16 cellular contexts compared by ENCODE assay signal in the genomic region with DNA sequence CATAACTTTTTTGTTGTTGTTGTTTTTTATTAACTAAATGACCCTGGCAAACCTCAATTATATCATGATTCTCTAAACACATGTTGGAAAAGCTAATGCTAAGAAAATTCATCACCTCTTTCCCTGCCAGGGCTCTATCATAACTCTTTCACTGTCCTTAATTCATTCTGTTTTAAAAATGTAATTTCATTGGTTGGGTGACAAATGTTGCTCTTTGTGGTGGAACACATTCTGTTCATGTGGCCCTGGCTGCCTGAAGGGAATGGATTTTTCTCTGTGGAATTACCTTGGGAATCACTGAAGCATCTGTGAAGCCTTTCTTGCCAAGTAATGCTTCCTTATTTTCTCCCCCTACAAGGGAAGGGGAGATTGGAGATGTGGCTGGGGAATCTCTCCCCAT.
DNase-seq lines count a peak whose midpoint lies in the region; ATAC-seq and TF ChIP-seq lines count a peak whose summit lies in the region.
"Had no signal": no experiment of that assay in that cellular context is flagged by ENCODE, and none has a peak within 500 bp of the region (broad histone marks: within the 10 kb centered on the region; RNA-seq: fewer than 3 reads in every experiment).

No MANE protein-coding gene starts in this region.

- TF ChIP-seq EP300 in neural cell (conservative IDR thresholded peaks at IDR 0.05; ENCODE audit: poor library complexity, severe bottlenecking): no peak

- H3K4me1 Mint-ChIP-seq in activated CD4-positive, alpha-beta T cell treated with anti-CD3 and anti-CD28 coated beads, Interleukin-2, amount 10 ng/mL, durations not matched to agents 24 days and 14 days: no peaks in the 10 kb centered on the region
- H3K4me1 Mint-ChIP-seq in H9: peaks cover 7 to 13% of the 10 kb centered on the region in 2 experiments
- peaks cover 26% of the 10 kb centered on the region for H3K4me1 Mint-ChIP-seq in brain

- H3K4me2 ChIP-seq in H9 (ENCODE audit: insufficient read depth, insufficient read length, low read length) (no peak overlapping the region), neural cell (ENCODE audit: low read length) (no peak overlapping the region)
- H3K4me2 ChIP-seq: BLaER1 treated with 17β-estradiol and CSF1 and Interleukin-3, amounts not matched to agents 10 nM and 100 nM had no signal

- H3K27ac ChIP-seq in H9 (ENCODE audit: insufficient read length, low read depth, low read length): no peak overlapping the region
- peak overlapping the region; percentile 75 for H3K27ac ChIP-seq in neural cell (ENCODE audit: low read length)
- H3K27ac ChIP-seq in testis: no peak overlapping the region
- H3K27ac ChIP-seq: BLaER1 treated with 17β-estradiol and CSF1 and Interleukin-3, amounts not matched to agents 10 nM and 100 nM; GM23248 had no signal

- TF ChIP-seq POLR2A in testis (IDR thresholded peaks at IDR 0.05): no peak

- H3K27ac Mint-ChIP-seq in activated CD4-positive, alpha-beta T cell treated with anti-CD3 and anti-CD28 coated beads, Interleukin-2, amount 10 ng/mL, durations not matched to agents 24 days and 14 days: no peak overlapping the region
- H3K27ac Mint-ChIP-seq in H9: peak overlapping the region in 2 of 3 experiments; percentile 15 to 22; a peak in 1 of 7 replicates
- H3K27ac Mint-ChIP-seq in brain: peak overlapping the region; percentile 57 to 91 (median 80)
- H3K27ac Mint-ChIP-seq: CD8-positive, alpha-beta T cell had no signal

- H3K14ac ChIP-seq in H9 (ENCODE audit: insufficient read depth, low read length): no peak overlapping the region

- no peaks in the 10 kb centered on the region for H3K9me2 ChIP-seq in neural cell (ENCODE audit: insufficient read depth, low read length)

- H4K20me1 ChIP-seq in H9 (ENCODE audit: control insufficient read depth, insufficient read depth, insufficient read length) (no peaks in the 10 kb centered on the region), neural cell (ENCODE audit: insufficient read depth) (no peaks in the 10 kb centered on the region)
- H4K20me1 ChIP-seq: BLaER1 treated with 17β-estradiol and CSF1 and Interleukin-3, amounts not matched to agents 10 nM and 100 nM had no signal

- H3K56ac ChIP-seq in H9 (ENCODE audit: insufficient read length, low read depth, low read length): no peak overlapping the region

- no peak overlapping the region for H2BK20ac ChIP-seq in H9 (ENCODE audit: low read depth, low read length, poor library complexity, severe bottlenecking)

- H3K23me2 ChIP-seq in H9 (ENCODE audit: insufficient read length, low read depth, low read length, poor library complexity, severe bottlenecking): no peaks in the 10 kb centered on the region

- no peak overlapping the region for H4K5ac ChIP-seq in H9 (ENCODE audit: insufficient read length, low read depth, low read length)

- no peak overlapping the region for H3K4ac ChIP-seq in H9 (ENCODE audit: low read depth, low read length)

- TF ChIP-seq CTCF in H9 (conservative IDR thresholded peaks at IDR 0.05) (no peak), brain (conservative IDR thresholded peaks at IDR 0.05) (no peak), neural cell (IDR thresholded peaks at IDR 0.05; ENCODE audit: poor library complexity, severe bottlenecking) (no peak), testis (IDR thresholded peaks at IDR 0.05) (no peak)

- DNase-seq in activated CD4-positive, alpha-beta T cell treated with anti-CD3 and anti-CD28 coated beads, Interleukin-2, amount 10 ng/mL, durations not matched to agents 24 days and 14 days: peak; percentile 10
- DNase-seq in activated CD4-positive, alpha-beta T cell treated with anti-CD3 and anti-CD28 coated beads, Interleukin-2, amount 50 U/mL, for 48 hours: no peak
- no peak for DNase-seq in H9
- no peak for DNase-seq in testis
- DNase-seq in globus pallidus (ENCODE audit: low spot score): no peak
- DNase-seq: 8988T; Calu3; CD8-positive, alpha-beta T cell; DMS79 treated with DMSO at 0.1 percent for 48 hours; GF-D8; GM23248; HCEC 1CT had no signal

- no peak overlapping the region for H2BK12ac ChIP-seq in H9 (ENCODE audit: insufficient read length, low read depth, low read length)

- no peaks in the 10 kb centered on the region for H3K36me3 Mint-ChIP-seq in activated CD4-positive, alpha-beta T cell treated with anti-CD3 and anti-CD28 coated beads, Interleukin-2, amount 10 ng/mL, durations not matched to agents 24 days and 14 days (ENCODE audit: low read depth)
- H3K36me3 Mint-ChIP-seq in H9 (ENCODE audit: insufficient read depth in 1 of 3, low read depth in 3 of 3) (no peaks in the 10 kb centered on the region), brain (no peaks in the 10 kb centered on the region)
- H3K36me3 Mint-ChIP-seq: CD8-positive, alpha-beta T cell had no signal

- H3K9ac ChIP-seq in H9 (ENCODE audit: extremely low read depth, insufficient read length, low read length) (no peak overlapping the region), neural cell (ENCODE audit: low read length) (peak overlapping the region; percentile 15)
- H3K9ac ChIP-seq: BLaER1 treated with 17β-estradiol and CSF1 and Interleukin-3, amounts not matched to agents 10 nM and 100 nM; GM23248 had no signal

- no peak overlapping the region for H2BK15ac ChIP-seq in H9 (ENCODE audit: low read depth, low read length)

- no peaks in the 10 kb centered on the region for H3K79me1 ChIP-seq in H9 (ENCODE audit: insufficient read depth, low read depth, low read length, poor library complexity, severe bottlenecking)

- no peaks in the 10 kb centered on the region for H3K9me3 Mint-ChIP-seq in activated CD4-positive, alpha-beta T cell treated with anti-CD3 and anti-CD28 coated beads, Interleukin-2, amount 10 ng/mL, durations not matched to agents 24 days and 14 days
- H3K9me3 Mint-ChIP-seq in H9 (no peaks in the 10 kb centered on the region), brain (peaks cover 6 to 35% (median 8%) of the 10 kb centered on the region in 5 experiments)
- H3K9me3 Mint-ChIP-seq: CD8-positive, alpha-beta T cell had no signal

- no peak overlapping the region for H3K23ac ChIP-seq in H9 (ENCODE audit: insufficient read length, low read depth, low read length)

- H4K91ac ChIP-seq in H9 (ENCODE audit: insufficient read length, low read depth, low read length): no peak overlapping the region

- no peak overlapping the region for H2AFZ ChIP-seq in H9 (ENCODE audit: low read length)
- H2AFZ ChIP-seq in neural cell (ENCODE audit: low read depth, low read length): no peak overlapping the region
- H2AFZ ChIP-seq: GM23248 had no signal

- H3K18ac ChIP-seq in H9 (ENCODE audit: insufficient read length, low read depth, low read length): no peak overlapping the region

- H2BK120ac ChIP-seq in H9 (ENCODE audit: low read depth, low read length, poor library complexity, severe bottlenecking): no peak overlapping the region

- H3K27me3 ChIP-seq in H9 (ENCODE audit: insufficient read depth, low read length) (no peaks in the 10 kb centered on the region), neural cell (ENCODE audit: insufficient read depth, low read depth, low read length) (no peaks in the 10 kb centered on the region), testis (no peaks in the 10 kb centered on the region)
- H3K27me3 ChIP-seq: BLaER1 treated with 17β-estradiol and CSF1 and Interleukin-3, amounts not matched to agents 10 nM and 100 nM had no signal

- intact Hi-C loops in activated CD4-positive, alpha-beta T cell treated with anti-CD3 and anti-CD28 coated beads, Interleukin-2, amount 10 ng/mL, durations not matched to agents 24 days and 14 days (cut with micrococcal nuclease): no loop called here
- intact Hi-C loops in testis (cut with DNase I; ENCODE audit: low total_unique reads): no loop called here

- H3K4me3 ChIP-seq in neural cell (ENCODE audit: low read length) (no peak overlapping the region), testis (no peak overlapping the region)
- H3K4me3 ChIP-seq: BLaER1 treated with 17β-estradiol and CSF1 and Interleukin-3, amounts not matched to agents 10 nM and 100 nM; GM23248 had no signal

- H3K36me3 ChIP-seq in neural cell (ENCODE audit: insufficient read depth, low read length) (no peaks in the 10 kb centered on the region), testis (ENCODE audit: low read depth, missing control alignments) (no peaks in the 10 kb centered on the region)
- H3K36me3 ChIP-seq: BLaER1 treated with 17β-estradiol and CSF1 and Interleukin-3, amounts not matched to agents 10 nM and 100 nM had no signal

- ATAC-seq in GM19328 (IDR thresholded peaks at IDR 0.05; ENCODE audit: unreplicated experiment): no peak
- ATAC-seq: CD8-positive, alpha-beta T cell had no signal

- H3K4me1 ChIP-seq in H9 (ENCODE audit: insufficient read depth, low read length) (no peaks in the 10 kb centered on the region), testis (no peaks in the 10 kb centered on the region)

- H2AK5ac ChIP-seq in H9 (ENCODE audit: insufficient read length, low read length): no peak overlapping the region

- no peak overlapping the region for H3T11ph ChIP-seq in H9 (ENCODE audit: low read length)

- H3K27me3 Mint-ChIP-seq in activated CD4-positive, alpha-beta T cell treated with anti-CD3 and anti-CD28 coated beads, Interleukin-2, amount 10 ng/mL, durations not matched to agents 24 days and 14 days: no peaks in the 10 kb centered on the region
- H3K27me3 Mint-ChIP-seq in H9 (ENCODE audit: low read depth) (no peaks in the 10 kb centered on the region), brain (no peaks in the 10 kb centered on the region)

- H4K8ac ChIP-seq in H9 (replicated peaks; ENCODE audit: insufficient read length, low read depth, low read length): no peak overlapping the region

- no peak overlapping the region for H3K4me3 Mint-ChIP-seq in activated CD4-positive, alpha-beta T cell treated with anti-CD3 and anti-CD28 coated beads, Interleukin-2, amount 10 ng/mL, durations not matched to agents 24 days and 14 days
- H3K4me3 Mint-ChIP-seq in H9 (no peak overlapping the region), brain (peak overlapping the region in 2 of 5 experiments; percentile 27 to 43)
- H3K4me3 Mint-ChIP-seq: CD8-positive, alpha-beta T cell had no signal

- H3K79me2 ChIP-seq in H9 (ENCODE audit: insufficient read depth, low read length) (no peaks in the 10 kb centered on the region), neural cell (replicated peaks; ENCODE audit: insufficient read depth, low read length) (no peaks in the 10 kb centered on the region)

- no peaks in the 10 kb centered on the region for H3F3A ChIP-seq in neural cell (ENCODE audit: insufficient read depth, low read length, poor library complexity, severe bottlenecking)

- no peaks in the 10 kb centered on the region for H3K9me3 ChIP-seq in H9 (ENCODE audit: control insufficient read depth, low read depth, low read length)
- no peaks in the 10 kb centered on the region for H3K9me3 ChIP-seq in neural cell (ENCODE audit: low read length)
- no peaks in the 10 kb centered on the region for H3K9me3 ChIP-seq in testis
- H3K9me3 ChIP-seq: BLaER1 treated with 17β-estradiol and CSF1 and Interleukin-3, amounts not matched to agents 10 nM and 100 nM had no signal

- H2BK5ac ChIP-seq in H9 (ENCODE audit: insufficient read length, low read length): no peak overlapping the region

- no peak for TF ChIP-seq RAD21 in neural cell (conservative IDR thresholded peaks at IDR 0.05)

TF ChIP-seq in neural cell, 6 proteins besides CTCF, POLR2A, EP300 and RAD21 (continues in another document):
- no peak for TF ChIP-seq SMC3 (conservative IDR thresholded peaks at IDR 0.05; ENCODE audit: poor library complexity)
- no peak for TF ChIP-seq TAF1 (IDR thresholded peaks at IDR 0.05; ENCODE audit: low read depth)
- TF ChIP-seq MXI1 (conservative IDR thresholded peaks at IDR 0.05; ENCODE audit: poor library complexity, severe bottlenecking): no peak
